In genomic region chr12:98471085-98471484, GRCh38 we compare ENCODE assay signal across 25 cellular contexts. TPM values are rescaled to one million over a fixed set of nuclear protein-coding genes. Genes with fewer than 3 reads are reported as not detected.
DNase-seq lines count a peak whose midpoint lies in the region; ATAC-seq and TF ChIP-seq lines count a peak whose summit lies in the region.
"Had no signal": no experiment of that assay in that cellular context is flagged by ENCODE, and none has a peak within 500 bp of the region (broad histone marks: within the 10 kb centered on the region; RNA-seq: fewer than 3 reads in every experiment).

No MANE protein-coding gene starts in this region.

- H3K36me3 Mint-ChIP-seq in activated T-helper 2 cell treated with anti-CD3 and anti-CD28 coated beads, Interferon-gamma antibody, Interleukin-2, Interleukin-4, amounts not matched to agents 10 μg/mL and 5 μg/mL and 100 μg/mL, durations not matched to agents 14 hours and 24 hours and 36 hours (ENCODE audit: low read depth) = no peaks in the 10 kb centered on the region
- H3K36me3 Mint-ChIP-seq: natural killer cell treated with Interleukin-12 subunit alpha and Interleukin-12 subunit beta and Interleukin-15 and Interleukin-18, amount 100 ng/mL, for 72 hours; type B pancreatic cell had no signal

- H3K9me3 ChIP-seq in neutrophil = no peaks in the 10 kb centered on the region

- H3K4me3 Mint-ChIP-seq in activated T-helper 2 cell treated with anti-CD3 and anti-CD28 coated beads, Interferon-gamma antibody, Interleukin-2, Interleukin-4, amounts not matched to agents 10 μg/mL and 5 μg/mL and 100 μg/mL, durations not matched to agents 14 hours and 24 hours and 36 hours (ENCODE audit: low read depth) = no peak overlapping the region
- H3K4me3 Mint-ChIP-seq: activated B cell treated with CpG ODN at 0.5 μM for 24 hours; activated CD8-positive, alpha-beta T cell treated with anti-CD3 and anti-CD28 coated beads for 36 hours; activated T-helper 17 cell treated with anti-CD3 and anti-CD28 coated beads, Interleukin-2, amount 50 U/mL, for 72 hours; memory B cell; natural killer cell treated with Interleukin-12 subunit alpha and Interleukin-12 subunit beta and Interleukin-15 and Interleukin-18, amount 100 ng/mL, for 72 hours; type B pancreatic cell had no signal

- no peaks in the 10 kb centered on the region for H3K36me3 ChIP-seq in neutrophil

- peaks cover 8% of the 10 kb centered on the region for H3K27me3 Mint-ChIP-seq in activated T-helper 2 cell treated with anti-CD3 and anti-CD28 coated beads, Interferon-gamma antibody, Interleukin-2, Interleukin-4, amounts not matched to agents 10 μg/mL and 5 μg/mL and 100 μg/mL, durations not matched to agents 14 hours and 24 hours and 36 hours (ENCODE audit: low read depth)
- H3K27me3 Mint-ChIP-seq: activated T-helper 17 cell treated with anti-CD3 and anti-CD28 coated beads, Interleukin-2, amount 50 U/mL, for 72 hours; type B pancreatic cell had no signal

- H3K27me3 ChIP-seq in neutrophil = peaks cover 61% of the 10 kb centered on the region

- H3K9me3 Mint-ChIP-seq in activated T-helper 2 cell treated with anti-CD3 and anti-CD28 coated beads, Interferon-gamma antibody, Interleukin-2, Interleukin-4, amounts not matched to agents 10 μg/mL and 5 μg/mL and 100 μg/mL, durations not matched to agents 14 hours and 24 hours and 36 hours = no peaks in the 10 kb centered on the region
- H3K9me3 Mint-ChIP-seq: activated B cell treated with CpG ODN at 0.5 μM for 24 hours; activated CD8-positive, alpha-beta T cell treated with anti-CD3 and anti-CD28 coated beads for 36 hours; activated T-helper 17 cell treated with anti-CD3 and anti-CD28 coated beads, Interleukin-2, amount 50 U/mL, for 72 hours; memory B cell; natural killer cell treated with Interleukin-12 subunit alpha and Interleukin-12 subunit beta and Interleukin-15 and Interleukin-18, amount 100 ng/mL, for 72 hours; type B pancreatic cell had no signal

- intact Hi-C loops in activated T-helper 2 cell treated with anti-CD3 and anti-CD28 coated beads, Interferon-gamma antibody, Interleukin-2, Interleukin-4, amounts not matched to agents 10 μg/mL and 5 μg/mL and 100 μg/mL, durations not matched to agents 14 hours and 24 hours and 36 hours (cut with micrococcal nuclease) = no loop called here

- peak overlapping the region; percentile 63 for H3K27ac ChIP-seq in neutrophil
- H3K27ac ChIP-seq: C4-2B had no signal

- no peak overlapping the region for H3K27ac Mint-ChIP-seq in activated T-helper 2 cell treated with anti-CD3 and anti-CD28 coated beads, Interferon-gamma antibody, Interleukin-2, Interleukin-4, amounts not matched to agents 10 μg/mL and 5 μg/mL and 100 μg/mL, durations not matched to agents 14 hours and 24 hours and 36 hours
- H3K27ac Mint-ChIP-seq: activated B cell treated with CpG ODN at 0.5 μM for 24 hours; activated CD8-positive, alpha-beta T cell treated with anti-CD3 and anti-CD28 coated beads for 36 hours; activated T-helper 17 cell treated with anti-CD3 and anti-CD28 coated beads, Interleukin-2, amount 50 U/mL, for 72 hours; memory B cell; natural killer cell treated with Interleukin-12 subunit alpha and Interleukin-12 subunit beta and Interleukin-15 and Interleukin-18, amount 100 ng/mL, for 72 hours; type B pancreatic cell had no signal

- H3K4me3 ChIP-seq in neutrophil (ENCODE audit: low read depth in 1 of 2, low read length in 1 of 2) = no peak overlapping the region

- no peak for TF ChIP-seq CTCF in neutrophil (IDR thresholded peaks at IDR 0.05)

- DNase-seq in activated CD8-positive, alpha-beta memory T cell treated with anti-CD3 and anti-CD28 coated beads for 24 hours = peak; percentile 9
- DNase-seq in activated CD8-positive, alpha-beta memory T cell treated with anti-CD3 and anti-CD28 coated beads, Interleukin-2, amount 50 U/mL, for 4 hours = no peak
- DNase-seq in 8988T = no peak
- DNase-seq in activated T-helper 2 cell treated with anti-CD3 and anti-CD28 coated beads, Interferon-gamma antibody, Interleukin-2, Interleukin-4, amounts not matched to agents 10 μg/mL and 5 μg/mL and 100 μg/mL, durations not matched to agents 14 hours and 24 hours and 36 hours (ENCODE audit: low spot score) = no peak
- DNase-seq: activated B cell treated with CpG ODN at 0.5 μM for 24 hours; activated CD8-positive, alpha-beta T cell treated with anti-CD3 and anti-CD28 coated beads for 36 hours; caudate nucleus; DMS53; effector CD8-positive, alpha-beta T cell; GOT3; head of caudate nucleus; MM.1S; NCI-H2081; NCI-H526 treated with DMSO at 0.1 percent for 48 hours; SIG-M5; stimulated activated naive CD8-positive, alpha-beta T cell treated with anti-CD3 and anti-CD28 coated beads, Interleukin-15, Interleukin-2, amounts not matched to agents 100 U/mL and 50 U/mL, for 24 hours had no signal

- H3K4me1 Mint-ChIP-seq in activated T-helper 2 cell treated with anti-CD3 and anti-CD28 coated beads, Interferon-gamma antibody, Interleukin-2, Interleukin-4, amounts not matched to agents 10 μg/mL and 5 μg/mL and 100 μg/mL, durations not matched to agents 14 hours and 24 hours and 36 hours (ENCODE audit: low read depth) = peaks cover 3% of the 10 kb centered on the region
- H3K4me1 Mint-ChIP-seq: activated B cell treated with CpG ODN at 0.5 μM for 24 hours; activated T-helper 17 cell treated with anti-CD3 and anti-CD28 coated beads, Interleukin-2, amount 50 U/mL, for 72 hours; memory B cell had no signal

- peaks cover 38 to 44% of the 10 kb centered on the region in 2 experiments for H3K4me1 ChIP-seq in neutrophil (ENCODE audit: control insufficient read depth in 1 of 2, insufficient read depth in 1 of 2, low read depth in 1 of 2, low read length in 1 of 2)

- peak; percentile 29 for ATAC-seq in GM21529 (IDR thresholded peaks at IDR 0.05; ENCODE audit: unreplicated experiment)
- peak; percentile 25 for ATAC-seq in HG03378 (IDR thresholded peaks at IDR 0.05; ENCODE audit: unreplicated experiment)
- ATAC-seq in GM19328 (IDR thresholded peaks at IDR 0.05; ENCODE audit: unreplicated experiment) = no peak
- ATAC-seq: activated CD8-positive, alpha-beta T cell treated with anti-CD3 and anti-CD28 coated beads for 36 hours; activated T-helper 17 cell treated with anti-CD3 and anti-CD28 coated beads, Interleukin-2, amount 50 U/mL, for 72 hours; stimulated activated naive CD8-positive, alpha-beta T cell treated with anti-CD3 and anti-CD28 coated beads, Interleukin-15, Interleukin-2, amounts not matched to agents 100 U/mL and 50 U/mL, for 24 hours had no signal

RNA-seq across cellular contexts. Expression of gene TMPO, which starts 44.3 kb away (rescaled TPM):
- total RNA-seq in activated T-helper 2 cell treated with anti-CD3 and anti-CD28 coated beads, Interferon-gamma antibody, Interleukin-2, Interleukin-4, amounts not matched to agents 10 μg/mL and 5 μg/mL and 100 μg/mL, durations not matched to agents 14 hours and 24 hours and 36 hours = 361 and 384 TPM in 2 replicates
